In genomic region chr10:75653761-75654160, GRCh38 we compare ENCODE assay signal across 23 cellular contexts.
"Had no signal": no experiment of that assay in that cellular context is flagged by ENCODE, and none has a peak within 500 bp of the region (broad histone marks: within the 10 kb centered on the region; RNA-seq: fewer than 3 reads in every experiment).

No MANE protein-coding gene starts in this region.

- H3K36me3 ChIP-seq: brain microvascular endothelial cell, esophagus squamous epithelium, left ventricle myocardium inferior had no signal

- H3K27me3 ChIP-seq: brain microvascular endothelial cell, esophagus squamous epithelium, testis had no signal

- DNase-seq: activated CD4-positive, alpha-beta T cell treated with anti-CD3 and anti-CD28 coated beads for 4 hours; activated CD4-positive, alpha-beta T cell treated with anti-CD3 and anti-CD28 coated beads, Interleukin-2, amount 50 U/mL, for 4 hours; activated naive CD4-positive, alpha-beta T cell; activated T-cell treated with anti-CD3 and anti-CD28 coated beads for 4 hours; activated T-cell treated with anti-CD3 and anti-CD28 coated beads, Interleukin-2, amount 50 U/mL, for 72 hours; anterior cingulate cortex; brain microvascular endothelial cell; caudate nucleus; esophagus squamous epithelium; foreskin melanocyte; glutamatergic neuron; left ventricle myocardium inferior; mucosa of descending colon; posterior cingulate gyrus; stimulated activated CD4-positive, alpha-beta T cell treated with anti-CD3 and anti-CD28 coated beads, Interleukin-2, amount 100 ng/mL, for 48 hours; stimulated activated naive CD4-positive, alpha-beta T cell treated with Interleukin-2 at 50 U/mL for 16 hours; testis had no signal

- H3K9me3 Mint-ChIP-seq: dendritic cell treated with granulocyte-macrophage colony-stimulating factor and Interleukin-4, amounts not matched to agents 40 ng/mL and 50 ng/mL, for 4 days; natural killer cell treated with Interleukin-12 subunit alpha and Interleukin-12 subunit beta and Interleukin-15 and Interleukin-18, amount 100 ng/mL, for 72 hours had no signal

- H3K36me3 Mint-ChIP-seq: activated naive CD4-positive, alpha-beta T cell treated with anti-CD3 and anti-CD28 coated beads, Interleukin-2, amount 50 U/mL, for 72 hours; natural killer cell treated with Interleukin-12 subunit alpha and Interleukin-12 subunit beta and Interleukin-15 and Interleukin-18, amount 100 ng/mL, for 72 hours; type B pancreatic cell had no signal

- ATAC-seq: activated naive CD4-positive, alpha-beta T cell treated with anti-CD3 and anti-CD28 coated beads, Interleukin-2, amount 50 U/mL, for 72 hours; activated T-cell treated with anti-CD3 and anti-CD28 coated beads, Interleukin-2, amount 50 U/mL, for 72 hours; mucosa of descending colon; natural killer cell treated with Interleukin-12 subunit alpha and Interleukin-12 subunit beta and Interleukin-15 and Interleukin-18, amount 100 ng/mL, for 72 hours; right cardiac atrium had no signal

- H3K27ac ChIP-seq: brain microvascular endothelial cell, testis, VCaP had no signal

- H3K4me3 ChIP-seq: esophagus squamous epithelium, left ventricle myocardium inferior, mucosa of descending colon, testis had no signal

- H3K4me3 Mint-ChIP-seq: activated T-cell treated with anti-CD3 and anti-CD28 coated beads, Interleukin-2, amount 50 U/mL, for 72 hours; dendritic cell treated with granulocyte-macrophage colony-stimulating factor and Interleukin-4, amounts not matched to agents 40 ng/mL and 50 ng/mL, for 4 days; natural killer cell treated with Interleukin-12 subunit alpha and Interleukin-12 subunit beta and Interleukin-15 and Interleukin-18, amount 100 ng/mL, for 72 hours; type B pancreatic cell had no signal

- H3K27me3 Mint-ChIP-seq: dendritic cell treated with granulocyte-macrophage colony-stimulating factor and Interleukin-4, amounts not matched to agents 40 ng/mL and 50 ng/mL, for 4 days had no signal

- H3K9me3 ChIP-seq: esophagus squamous epithelium, left ventricle myocardium inferior, mucosa of descending colon, testis had no signal

- H3K27ac Mint-ChIP-seq: activated naive CD4-positive, alpha-beta T cell treated with anti-CD3 and anti-CD28 coated beads, Interleukin-2, amount 50 U/mL, for 72 hours; activated T-cell treated with anti-CD3 and anti-CD28 coated beads, Interleukin-2, amount 50 U/mL, for 72 hours; dendritic cell treated with granulocyte-macrophage colony-stimulating factor and Interleukin-4, amounts not matched to agents 40 ng/mL and 50 ng/mL, for 4 days; natural killer cell treated with Interleukin-12 subunit alpha and Interleukin-12 subunit beta and Interleukin-15 and Interleukin-18, amount 100 ng/mL, for 72 hours; type B pancreatic cell had no signal
